In genomic region chr4:145155268-145155870, GRCh38 we compare ENCODE assay signal across 1 cellular context.
TF ChIP-seq lines count a peak whose summit lies in the region.

No MANE protein-coding gene starts in this region.

TF ChIP-seq in IMR-90, 13 proteins besides CTCF, POLR2A, EP300 and RAD21 (continued from another document):
- TF ChIP-seq ELK1 (IDR thresholded peaks at IDR 0.05; ENCODE audit: borderline replicate concordance, low read depth, low read length) (no peak), SMC3 (IDR thresholded peaks at IDR 0.05; ENCODE audit: low read depth, low read length) (no peak), CEBPB (IDR thresholded peaks at IDR 0.05; ENCODE audit: low read depth, low read length) (no peak), RCOR1 (IDR thresholded peaks at IDR 0.05; ENCODE audit: insufficient replicate concordance, low read length) (no peak)
TF ChIP-seq in IMR-90: peak in this region for 1.
